ENCODE assay signal across 1 cellular context in the genomic region with DNA sequence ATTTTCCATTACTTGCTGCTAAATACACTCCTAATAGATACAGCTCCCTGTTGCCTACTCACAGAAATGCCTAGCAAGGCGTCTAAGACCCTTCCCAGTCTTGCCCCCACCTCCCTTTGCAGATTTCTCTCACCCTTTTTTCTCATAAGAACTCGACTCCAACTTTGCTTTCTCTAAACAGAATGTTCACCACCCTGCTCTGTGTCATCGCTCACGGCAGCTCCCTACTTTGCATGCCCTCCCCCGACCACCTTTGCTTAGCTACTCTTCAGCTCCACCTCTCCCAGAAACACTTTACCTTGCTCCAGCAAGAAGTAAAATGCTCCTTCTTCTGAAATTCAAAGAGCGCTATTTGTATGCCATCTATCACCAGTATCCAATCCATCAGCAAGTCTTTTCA.
TF ChIP-seq lines count a peak whose summit lies in the region.

No MANE protein-coding gene starts in this region.

TF ChIP-seq in GM12878, 131 proteins besides CTCF, POLR2A, EP300 and RAD21:
- TF ChIP-seq MTA3 (IDR thresholded peaks at IDR 0.05; ENCODE audit: borderline replicate concordance, low read length) (no peak), POU2F2 (IDR thresholded peaks at IDR 0.05; ENCODE audit: borderline replicate concordance, low read depth, low read length) (0 out of 3 replicates have a peak, but pooled peaks have one; percentile 35), LARP7 (IDR thresholded peaks at IDR 0.05) (no peak), YY1 (IDR thresholded peaks at IDR 0.05; ENCODE audit: low read depth, low read length) (no peak), HDGF (IDR thresholded peaks at IDR 0.05) (no peak), SUPT20H (IDR thresholded peaks at IDR 0.05; ENCODE audit: borderline replicate concordance, control insufficient read depth, low read depth, low read length) (no peak), SMAD5 (IDR thresholded peaks at IDR 0.05; ENCODE audit: low read depth) (no peak), BCL11A (IDR thresholded peaks at IDR 0.05; ENCODE audit: low read depth, low read length) (no peak), CHD2 (IDR thresholded peaks at IDR 0.05; ENCODE audit: borderline replicate concordance, low read depth, low read length) (0 out of 2 replicates have a peak, but pooled peaks have one; percentile 19), PAX5 (IDR thresholded peaks at IDR 0.05; ENCODE audit: borderline replicate concordance, low read depth, low read length) (no peak), STAT1 (conservative IDR thresholded peaks at IDR 0.05) (no peak), ZSCAN29 (IDR thresholded peaks at IDR 0.05) (no peak)
- TF ChIP-seq, protein P1, sequence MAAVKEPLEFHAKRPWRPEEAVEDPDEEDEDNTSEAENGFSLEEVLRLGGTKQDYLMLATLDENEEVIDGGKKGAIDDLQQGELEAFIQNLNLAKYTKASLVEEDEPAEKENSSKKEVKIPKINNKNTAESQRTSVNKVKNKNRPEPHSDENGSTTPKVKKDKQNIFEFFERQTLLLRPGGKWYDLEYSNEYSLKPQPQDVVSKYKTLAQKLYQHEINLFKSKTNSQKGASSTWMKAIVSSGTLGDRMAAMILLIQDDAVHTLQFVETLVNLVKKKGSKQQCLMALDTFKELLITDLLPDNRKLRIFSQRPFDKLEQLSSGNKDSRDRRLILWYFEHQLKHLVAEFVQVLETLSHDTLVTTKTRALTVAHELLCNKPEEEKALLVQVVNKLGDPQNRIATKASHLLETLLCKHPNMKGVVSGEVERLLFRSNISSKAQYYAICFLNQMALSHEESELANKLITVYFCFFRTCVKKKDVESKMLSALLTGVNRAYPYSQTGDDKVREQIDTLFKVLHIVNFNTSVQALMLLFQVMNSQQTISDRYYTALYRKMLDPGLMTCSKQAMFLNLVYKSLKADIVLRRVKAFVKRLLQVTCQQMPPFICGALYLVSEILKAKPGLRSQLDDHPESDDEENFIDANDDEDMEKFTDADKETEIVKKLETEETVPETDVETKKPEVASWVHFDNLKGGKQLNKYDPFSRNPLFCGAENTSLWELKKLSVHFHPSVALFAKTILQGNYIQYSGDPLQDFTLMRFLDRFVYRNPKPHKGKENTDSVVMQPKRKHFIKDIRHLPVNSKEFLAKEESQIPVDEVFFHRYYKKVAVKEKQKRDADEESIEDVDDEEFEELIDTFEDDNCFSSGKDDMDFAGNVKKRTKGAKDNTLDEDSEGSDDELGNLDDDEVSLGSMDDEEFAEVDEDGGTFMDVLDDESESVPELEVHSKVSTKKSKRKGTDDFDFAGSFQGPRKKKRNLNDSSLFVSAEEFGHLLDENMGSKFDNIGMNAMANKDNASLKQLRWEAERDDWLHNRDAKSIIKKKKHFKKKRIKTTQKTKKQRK (IDR thresholded peaks at IDR 0.05; ENCODE audit: low read depth, low read length): no peak
- TF ChIP-seq, protein P2, sequence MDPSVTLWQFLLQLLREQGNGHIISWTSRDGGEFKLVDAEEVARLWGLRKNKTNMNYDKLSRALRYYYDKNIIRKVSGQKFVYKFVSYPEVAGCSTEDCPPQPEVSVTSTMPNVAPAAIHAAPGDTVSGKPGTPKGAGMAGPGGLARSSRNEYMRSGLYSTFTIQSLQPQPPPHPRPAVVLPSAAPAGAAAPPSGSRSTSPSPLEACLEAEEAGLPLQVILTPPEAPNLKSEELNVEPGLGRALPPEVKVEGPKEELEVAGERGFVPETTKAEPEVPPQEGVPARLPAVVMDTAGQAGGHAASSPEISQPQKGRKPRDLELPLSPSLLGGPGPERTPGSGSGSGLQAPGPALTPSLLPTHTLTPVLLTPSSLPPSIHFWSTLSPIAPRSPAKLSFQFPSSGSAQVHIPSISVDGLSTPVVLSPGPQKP (IDR thresholded peaks at IDR 0.05; ENCODE audit: low read depth, low read length): no peak
- TF ChIP-seq, protein P3, sequence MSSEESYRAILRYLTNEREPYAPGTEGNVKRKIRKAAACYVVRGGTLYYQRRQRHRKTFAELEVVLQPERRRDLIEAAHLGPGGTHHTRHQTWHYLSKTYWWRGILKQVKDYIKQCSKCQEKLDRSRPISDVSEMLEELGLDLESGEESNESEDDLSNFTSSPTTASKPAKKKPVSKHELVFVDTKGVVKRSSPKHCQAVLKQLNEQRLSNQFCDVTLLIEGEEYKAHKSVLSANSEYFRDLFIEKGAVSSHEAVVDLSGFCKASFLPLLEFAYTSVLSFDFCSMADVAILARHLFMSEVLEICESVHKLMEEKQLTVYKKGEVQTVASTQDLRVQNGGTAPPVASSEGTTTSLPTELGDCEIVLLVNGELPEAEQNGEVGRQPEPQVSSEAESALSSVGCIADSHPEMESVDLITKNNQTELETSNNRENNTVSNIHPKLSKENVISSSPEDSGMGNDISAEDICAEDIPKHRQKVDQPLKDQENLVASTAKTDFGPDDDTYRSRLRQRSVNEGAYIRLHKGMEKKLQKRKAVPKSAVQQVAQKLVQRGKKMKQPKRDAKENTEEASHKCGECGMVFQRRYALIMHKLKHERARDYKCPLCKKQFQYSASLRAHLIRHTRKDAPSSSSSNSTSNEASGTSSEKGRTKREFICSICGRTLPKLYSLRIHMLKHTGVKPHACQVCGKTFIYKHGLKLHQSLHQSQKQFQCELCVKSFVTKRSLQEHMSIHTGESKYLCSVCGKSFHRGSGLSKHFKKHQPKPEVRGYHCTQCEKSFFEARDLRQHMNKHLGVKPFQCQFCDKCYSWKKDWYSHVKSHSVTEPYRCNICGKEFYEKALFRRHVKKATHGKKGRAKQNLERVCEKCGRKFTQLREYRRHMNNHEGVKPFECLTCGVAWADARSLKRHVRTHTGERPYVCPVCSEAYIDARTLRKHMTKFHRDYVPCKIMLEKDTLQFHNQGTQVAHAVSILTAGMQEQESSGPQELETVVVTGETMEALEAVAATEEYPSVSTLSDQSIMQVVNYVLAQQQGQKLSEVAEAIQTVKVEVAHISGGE (CRISPR knock-in tag; IDR thresholded peaks at IDR 0.05): no peak
